In the genomic region with DNA sequence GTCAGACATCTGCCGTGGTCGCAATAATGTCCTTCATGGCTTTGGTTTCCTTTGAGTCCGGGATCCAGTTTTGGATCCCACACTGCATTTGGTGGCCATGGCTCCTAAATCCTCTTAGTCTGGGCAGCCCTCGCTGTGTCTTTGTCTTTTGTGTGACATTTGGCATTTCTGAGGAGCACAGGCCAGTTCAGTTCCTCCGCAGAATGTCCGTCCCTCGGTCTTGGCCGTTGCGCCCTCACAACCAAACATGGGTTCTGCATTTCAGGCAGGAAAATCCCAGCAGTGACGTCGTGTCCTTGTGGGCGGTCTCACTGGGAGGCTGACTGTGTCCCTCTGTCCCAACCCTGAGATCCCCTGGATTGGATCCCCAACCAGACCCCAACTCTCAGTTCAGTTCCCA, we compare ENCODE assay signal across 22 cellular contexts.
"Had no signal": no experiment of that assay in that cellular context is flagged by ENCODE, and none has a peak within 500 bp of the region (broad histone marks: within the 10 kb centered on the region; RNA-seq: fewer than 3 reads in every experiment).

No MANE protein-coding gene starts in this region.

- H3K9me3 ChIP-seq: colonic mucosa, sigmoid colon, stomach, thoracic aorta, uterus had no signal

- DNase-seq: colonic mucosa; effector CD4-positive, alpha-beta T cell; foreskin melanocyte; kidney; left cardiac atrium; left ventricle myocardium superior; mesenchymal stem cell; midbrain; occipital lobe; sigmoid colon; stimulated activated CD4-positive, alpha-beta T cell treated with anti-CD3 and anti-CD28 coated beads, Interleukin-2, amount 100 ng/mL, for 24 hours; stimulated activated naive CD4-positive, alpha-beta T cell; stomach; substantia nigra; uterus had no signal

- H3K4me3 Mint-ChIP-seq: natural killer cell treated with Interleukin-12 subunit alpha and Interleukin-12 subunit beta and Interleukin-15 and Interleukin-18, amount 100 ng/mL, for 72 hours; neural progenitor cell had no signal

- H3K27me3 ChIP-seq: colonic mucosa, neural progenitor cell, right atrium auricular region, uterus had no signal

- H3K27ac ChIP-seq: colonic mucosa, hepatocyte, neural progenitor cell, right atrium auricular region, sigmoid colon, skin epidermis, stomach, thoracic aorta, uterus had no signal

- H3K9ac ChIP-seq: neural progenitor cell had no signal

- ATAC-seq: left ventricle myocardium superior; natural killer cell treated with Interleukin-12 subunit alpha and Interleukin-12 subunit beta and Interleukin-15 and Interleukin-18, amount 100 ng/mL, for 72 hours had no signal

- H3K27ac Mint-ChIP-seq: natural killer cell treated with Interleukin-12 subunit alpha and Interleukin-12 subunit beta and Interleukin-15 and Interleukin-18, amount 100 ng/mL, for 72 hours; neural progenitor cell had no signal

- H3K36me3 ChIP-seq: colonic mucosa, neural progenitor cell, right atrium auricular region, sigmoid colon, stomach, thoracic aorta, uterus had no signal

- H3K36me3 Mint-ChIP-seq: natural killer cell treated with Interleukin-12 subunit alpha and Interleukin-12 subunit beta and Interleukin-15 and Interleukin-18, amount 100 ng/mL, for 72 hours; neural progenitor cell had no signal

- H3K4me3 ChIP-seq: colonic mucosa, hepatocyte, lung, neural progenitor cell, right atrium auricular region, sigmoid colon, skin epidermis, stomach, thoracic aorta, uterus had no signal

- H3K4me1 ChIP-seq: colonic mucosa, neural progenitor cell, right atrium auricular region, sigmoid colon, stomach, uterus had no signal
